8 cellular contexts compared by ENCODE assay signal in genomic region chr3:72338942-72339749, GRCh38.
DNase-seq lines count a peak whose midpoint lies in the region; TF ChIP-seq lines count a peak whose summit lies in the region.

No MANE protein-coding gene starts in this region.

- H3K27me3 ChIP-seq in colonic mucosa: no peaks in the 10 kb centered on the region

- no peaks in the 10 kb centered on the region for H3K9me3 Mint-ChIP-seq in activated naive CD4-positive, alpha-beta T cell treated with anti-CD3 and anti-CD28 coated beads for 36 hours
- no peaks in the 10 kb centered on the region for H3K9me3 Mint-ChIP-seq in immature natural killer cell

- H3K4me1 Mint-ChIP-seq in activated naive CD4-positive, alpha-beta T cell treated with anti-CD3 and anti-CD28 coated beads for 36 hours (ENCODE audit: low read depth): peaks cover 34% of the 10 kb centered on the region
- H3K4me1 Mint-ChIP-seq in immature natural killer cell: peaks cover 15 to 20% of the 10 kb centered on the region in 2 donors

- H3K9me3 ChIP-seq in colonic mucosa: no peaks in the 10 kb centered on the region

- no peak overlapping the region for H3K4me3 ChIP-seq in colonic mucosa

- intact Hi-C loops in activated naive CD4-positive, alpha-beta T cell treated with anti-CD3 and anti-CD28 coated beads for 36 hours (cut with micrococcal nuclease): loop anchor here (1.0 to 5.0 kb wide), 8 partner anchors 28 to 484 kb away; no protein-coding TSS in a partner anchor
- intact Hi-C loops in colonic mucosa (cut with DNase I): no loop called here

- H3K36me3 ChIP-seq in colonic mucosa: no peaks in the 10 kb centered on the region

- H3K27ac ChIP-seq in colonic mucosa: no peak overlapping the region

- H3K9ac ChIP-seq in colonic mucosa (ENCODE audit: low read depth in 2 of 2, low read length in 2 of 2): no peak overlapping the region

- H3K27ac Mint-ChIP-seq in activated naive CD4-positive, alpha-beta T cell treated with anti-CD3 and anti-CD28 coated beads for 36 hours: no peak overlapping the region
- H3K27ac Mint-ChIP-seq in immature natural killer cell: no peak overlapping the region

- no peaks in the 10 kb centered on the region for H3K27me3 Mint-ChIP-seq in activated naive CD4-positive, alpha-beta T cell treated with anti-CD3 and anti-CD28 coated beads for 36 hours (ENCODE audit: low read depth)
- peaks cover 0 to 5% (median 0%) of the 10 kb centered on the region in 3 donors for H3K27me3 Mint-ChIP-seq in immature natural killer cell (ENCODE audit: low read depth in 3 of 3)

- peak; percentile 97 for DNase-seq in COLO829 (ENCODE audit: low spot score)
- peak; percentile 81 for DNase-seq in HS-27A (ENCODE audit: low read depth)
- peak; percentile 80 for DNase-seq in activated naive CD4-positive, alpha-beta T cell treated with anti-CD3 and anti-CD28 coated beads for 36 hours
- peak; percentile 99 for DNase-seq in iris pigment epithelial cell (ENCODE audit: low read depth)
- peak; percentile 61 to 77 for DNase-seq in stimulated activated CD8-positive, alpha-beta memory T cell treated with anti-CD3 and anti-CD28 coated beads, Interleukin-15, amount 100 ng/mL, for 48 hours (ENCODE audit: low read depth in 2 of 2)
- DNase-seq in immature natural killer cell: no peak
- no peak for DNase-seq in colonic mucosa
- DNase-seq in germinal center (ENCODE audit: low spot score): no peak

- H3K4me1 ChIP-seq in colonic mucosa: peaks cover 3% of the 10 kb centered on the region

- no peak overlapping the region for H3K4me3 Mint-ChIP-seq in activated naive CD4-positive, alpha-beta T cell treated with anti-CD3 and anti-CD28 coated beads for 36 hours
- H3K4me3 Mint-ChIP-seq in immature natural killer cell: no peak overlapping the region

- no peaks in the 10 kb centered on the region for H3K36me3 Mint-ChIP-seq in activated naive CD4-positive, alpha-beta T cell treated with anti-CD3 and anti-CD28 coated beads for 36 hours (ENCODE audit: low read depth)
- no peaks in the 10 kb centered on the region for H3K36me3 Mint-ChIP-seq in immature natural killer cell

- no peak for TF ChIP-seq CTCF in colonic mucosa (IDR thresholded peaks at IDR 0.05)

- CTCF ChIA-PET in activated naive CD4-positive, alpha-beta T cell treated with anti-CD3 and anti-CD28 coated beads for 36 hours (lab: Charles Lee): interaction anchor here (1.2 kb wide), 1 partner anchor 11 kb away, joined by 3 read pairs; no protein-coding TSS in a partner anchor

Comparison
In these comparisons a context has a peak if more than half of its experiments do, and no peak if none do; other contexts are left out.
1. DNase-seq: peak in COLO829 (single experiment), HS-27A (single experiment), activated naive CD4-positive, alpha-beta T cell treated with anti-CD3 and anti-CD28 coated beads for 36 hours (single experiment), iris pigment epithelial cell (single experiment) and stimulated activated CD8-positive, alpha-beta memory T cell treated with anti-CD3 and anti-CD28 coated beads, Interleukin-15, amount 100 ng/mL, for 48 hours (2 of 2); none in immature natural killer cell (0 of 3), colonic mucosa (single experiment) and germinal center (single experiment).